Comparison of ENCODE assay signal across 13 cellular contexts in the genomic region with DNA sequence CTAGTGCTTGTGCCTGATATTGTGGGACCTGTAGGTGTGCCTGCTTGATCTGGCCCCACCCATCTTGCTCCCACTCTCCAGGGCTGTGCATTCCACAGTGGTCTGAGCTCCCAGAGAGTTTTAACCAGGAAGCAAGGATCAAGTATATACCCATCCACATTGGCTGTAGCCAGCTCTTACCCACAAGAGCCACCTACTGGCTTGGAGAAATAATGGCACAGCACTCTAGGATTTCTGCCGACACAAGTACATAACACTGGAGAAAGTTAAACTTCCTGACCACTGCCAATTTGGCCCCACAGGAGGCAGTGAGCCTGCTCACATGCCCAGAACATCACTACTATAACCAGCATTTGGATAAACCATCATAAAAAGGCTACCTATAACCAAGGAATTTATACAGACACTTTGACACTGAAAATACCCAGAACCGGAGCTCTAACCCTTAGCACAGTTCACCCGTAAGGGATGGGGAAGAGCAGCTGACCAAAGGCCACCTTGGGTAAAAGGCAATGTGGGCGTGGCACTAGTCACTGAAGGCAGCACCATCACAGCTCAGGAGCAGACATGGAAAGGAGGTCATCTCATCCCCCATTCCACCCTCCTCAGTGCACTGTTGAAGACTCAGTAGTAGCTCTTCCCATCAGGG.
DNase-seq lines count a peak whose midpoint lies in the region; ATAC-seq and TF ChIP-seq lines count a peak whose summit lies in the region.
"Had no signal": no experiment of that assay in that cellular context is flagged by ENCODE, and none has a peak within 500 bp of the region (broad histone marks: within the 10 kb centered on the region; RNA-seq: fewer than 3 reads in every experiment).

No MANE protein-coding gene starts in this region.

- no peak overlapping the region for H3K4me3 ChIP-seq in LNCaP clone FGC (ENCODE audit: low read depth, low read length)
- H3K4me3 ChIP-seq: lower lobe of right lung, transverse colon had no signal

- in situ Hi-C loops in GM13976 (cut with MboI; ENCODE audit: low sequenced_read_pairs, unreplicated experiment) = no loop called here

- peak; percentile 52 for TF ChIP-seq CTCF in LNCaP clone FGC (IDR thresholded peaks at IDR 0.05; ENCODE audit: control insufficient read depth, extremely low read depth, insufficient read depth)
- no peak for TF ChIP-seq CTCF in GM13976 (IDR thresholded peaks at IDR 0.05; ENCODE audit: borderline replicate concordance, control extremely low read depth, extremely low read depth, insufficient read depth, missing control alignments)

- ATAC-seq in GM19035 (IDR thresholded peaks at IDR 0.05; ENCODE audit: unreplicated experiment) (no peak), HG03175 (IDR thresholded peaks at IDR 0.05; ENCODE audit: unreplicated experiment) (no peak), GM21529 (IDR thresholded peaks at IDR 0.05; ENCODE audit: unreplicated experiment) (no peak)

- peak; percentile 65 for DNase-seq in DMS53 (lab: John Stamatoyannopoulos, UW)
- DNase-seq in LNCaP clone FGC (ENCODE audit: low read depth) = no peak
- peak; percentile 8 for DNase-seq in astrocyte of the hippocampus (ENCODE audit: low read depth, low spot score)
- peak; percentile 63 for DNase-seq in islet precursor cell
- DNase-seq in GM13976 (ENCODE audit: low spot score) = no peak
- DNase-seq: activated CD4-positive, alpha-beta T cell treated with anti-CD3 and anti-CD28 coated beads, Interleukin-2, amount 50 U/mL, for 4 hours; DMS153; lower lobe of right lung; NCI-H1105; transverse colon had no signal

Comparison
In these comparisons a context has a peak if more than half of its experiments do, and no peak if none do; other contexts are left out.
1. DNase-seq: peak in DMS53 (single experiment), astrocyte of the hippocampus (single experiment) and islet precursor cell (single experiment); none in LNCaP clone FGC (single experiment) and GM13976 (single experiment).